ENCODE assay signal across 8 cellular contexts in the genomic region with DNA sequence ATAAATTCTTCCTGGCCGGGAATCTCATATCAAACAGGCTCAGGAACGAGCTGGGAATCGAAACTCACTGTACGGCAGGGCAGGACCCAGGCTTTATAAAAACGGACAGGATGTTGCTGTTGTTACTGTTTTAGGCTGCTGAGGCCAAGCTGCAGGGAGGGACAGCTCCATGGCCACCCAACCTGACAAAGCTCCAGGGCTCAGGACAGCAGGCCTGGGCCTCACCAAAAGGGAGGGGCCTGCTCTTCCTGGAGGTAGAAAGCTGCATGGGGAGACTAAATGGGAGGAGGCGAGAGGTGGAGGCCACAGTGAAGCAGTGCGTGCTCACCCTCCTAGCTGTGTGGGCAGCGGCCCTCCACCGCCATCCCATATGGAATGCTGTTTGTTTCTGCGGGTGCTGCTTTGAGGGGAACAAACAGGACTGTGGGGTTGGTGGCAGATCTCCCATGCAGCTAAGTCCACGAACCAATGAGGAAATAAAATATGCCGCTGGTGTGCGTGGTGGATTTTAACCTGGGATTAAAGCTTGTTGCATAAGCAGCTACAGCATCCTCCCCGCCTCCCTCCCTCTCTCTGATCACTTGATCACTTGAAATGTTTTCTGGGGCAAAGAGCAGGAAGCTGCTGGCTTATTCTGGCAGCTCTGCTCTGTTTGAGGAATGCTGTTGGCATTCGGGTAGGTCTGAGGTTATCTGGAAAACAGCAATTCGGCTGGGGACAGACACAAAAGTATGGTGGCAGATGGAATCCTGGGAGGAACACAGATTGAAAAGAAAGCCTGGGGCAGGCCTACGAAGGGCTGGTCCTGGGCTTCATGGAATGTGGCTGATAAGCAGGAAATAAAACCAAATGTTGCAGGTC. TPM values are rescaled to one million over a fixed set of nuclear protein-coding genes. Genes with fewer than 3 reads are reported as not detected.
DNase-seq lines count a peak whose midpoint lies in the region; ATAC-seq and TF ChIP-seq lines count a peak whose summit lies in the region.

No MANE protein-coding gene starts in this region.

- no peaks in the 10 kb centered on the region for H3K27me3 ChIP-seq in H7 (ENCODE audit: control insufficient read depth, insufficient read depth, low read length)

- intact Hi-C loops in Right ventricle myocardium inferior (cut with DNase I) = no loop called here

- TF ChIP-seq CTCF in osteocyte (IDR thresholded peaks at IDR 0.05) = no peak

- DNase-seq in activated T-cell treated with anti-CD3 and anti-CD28 coated beads, Interleukin-2, amount 50 U/mL, for 72 hours = peak in 1 of 2 donors; percentile 10
- no peak for DNase-seq in activated T-cell treated with anti-CD3 and anti-CD28 coated beads, Interleukin-2, amount 50 U/mL, for 1 hour
- DNase-seq in NCI-H2171 treated with DMSO at 0.1 percent for 48 hours (lab: John Stamatoyannopoulos, UW) = peak; percentile 75
- DNase-seq in Right ventricle myocardium inferior (ENCODE audit: missing footprints) = peak; percentile 65
- DNase-seq in osteocyte (ENCODE audit: extremely low spot score, unreplicated experiment) = no peak
- no peak for DNase-seq in effector CD4-positive, alpha-beta T cell
- DNase-seq in H7 = no peak

- peaks cover 54% of the 10 kb centered on the region for H3K4me1 Mint-ChIP-seq in activated T-cell treated with anti-CD3 and anti-CD28 coated beads, Interleukin-2, amount 50 U/mL, for 72 hours (ENCODE audit: low read depth)
- H3K4me1 Mint-ChIP-seq in activated naive CD8-positive, alpha-beta T cell (ENCODE audit: low read depth) = peaks cover 59% of the 10 kb centered on the region
- peaks cover 64% of the 10 kb centered on the region for H3K4me1 Mint-ChIP-seq in osteocyte (ENCODE audit: unreplicated experiment)

- peaks cover 1% of the 10 kb centered on the region; the same call in 1 of the 2 replicates for H3K36me3 ChIP-seq in H7 (replicated peaks; ENCODE audit: control insufficient read depth, insufficient read depth, low read length)

- ATAC-seq in activated T-cell treated with anti-CD3 and anti-CD28 coated beads, Interleukin-2, amount 50 U/mL, for 72 hours (replicated peaks in 1 of 2) = no peak
- ATAC-seq in Right ventricle myocardium inferior = peak; percentile 58

- H3K4me3 ChIP-seq in H7 (ENCODE audit: insufficient read depth, low read depth, low read length) = no peak overlapping the region

- H3K27ac Mint-ChIP-seq in activated T-cell treated with anti-CD3 and anti-CD28 coated beads, Interleukin-2, amount 50 U/mL, for 72 hours = peak overlapping the region; percentile 99
- H3K27ac Mint-ChIP-seq in activated naive CD8-positive, alpha-beta T cell = peak overlapping the region; percentile 100
- no peak overlapping the region for H3K27ac Mint-ChIP-seq in osteocyte (ENCODE audit: unreplicated experiment)

- H3K4me3 Mint-ChIP-seq in activated T-cell treated with anti-CD3 and anti-CD28 coated beads, Interleukin-2, amount 50 U/mL, for 72 hours = peak overlapping the region; percentile 39 to 54
- H3K4me3 Mint-ChIP-seq in activated naive CD8-positive, alpha-beta T cell = no peak overlapping the region
- peak overlapping the region; percentile 48 for H3K4me3 Mint-ChIP-seq in osteocyte (ENCODE audit: unreplicated experiment)

- H3K27me3 Mint-ChIP-seq in activated T-cell treated with anti-CD3 and anti-CD28 coated beads, Interleukin-2, amount 50 U/mL, for 72 hours (ENCODE audit: low read depth) = no peaks in the 10 kb centered on the region
- no peaks in the 10 kb centered on the region for H3K27me3 Mint-ChIP-seq in activated naive CD8-positive, alpha-beta T cell
- H3K27me3 Mint-ChIP-seq in osteocyte (ENCODE audit: unreplicated experiment) = no peaks in the 10 kb centered on the region

- H3K9me3 Mint-ChIP-seq in activated T-cell treated with anti-CD3 and anti-CD28 coated beads, Interleukin-2, amount 50 U/mL, for 72 hours = no peaks in the 10 kb centered on the region
- H3K9me3 Mint-ChIP-seq in activated naive CD8-positive, alpha-beta T cell (ENCODE audit: low read depth) = no peaks in the 10 kb centered on the region
- H3K9me3 Mint-ChIP-seq in osteocyte (ENCODE audit: unreplicated experiment) = no peaks in the 10 kb centered on the region

- peaks cover 1 to 4% of the 10 kb centered on the region in 2 donors for H3K36me3 Mint-ChIP-seq in activated T-cell treated with anti-CD3 and anti-CD28 coated beads, Interleukin-2, amount 50 U/mL, for 72 hours (ENCODE audit: insufficient read depth in 2 of 2)
- H3K36me3 Mint-ChIP-seq in activated naive CD8-positive, alpha-beta T cell = no peaks in the 10 kb centered on the region
- H3K36me3 Mint-ChIP-seq in osteocyte (ENCODE audit: unreplicated experiment) = no peaks in the 10 kb centered on the region

RNA-seq across cellular contexts. Expression of gene ZMYND8, which starts 2.4 kb away (rescaled TPM):
- total RNA-seq in activated T-cell treated with anti-CD3 and anti-CD28 coated beads, Interleukin-2, amount 50 U/mL, for 72 hours = 10 to 100 TPM; 34.3 to 40.1 TPM
- total RNA-seq in Right ventricle myocardium inferior (36.1 TPM), osteocyte (96.5 and 111 TPM in 2 replicates)
- total RNA-seq in H7 (2014; rRNA removed; shearing (Covaris generic)) = 28.1 and 36.2 TPM in 2 replicates

Comparison
In these comparisons a context has a peak if more than half of its experiments do, and no peak if none do; other contexts are left out.
1. DNase-seq: peak in NCI-H2171 treated with DMSO at 0.1 percent for 48 hours (single experiment) and Right ventricle myocardium inferior (single experiment); none in activated T-cell treated with anti-CD3 and anti-CD28 coated beads, Interleukin-2, amount 50 U/mL, for 1 hour (single experiment), osteocyte (single experiment), effector CD4-positive, alpha-beta T cell (single experiment) and H7 (single experiment).